In the genomic region with DNA sequence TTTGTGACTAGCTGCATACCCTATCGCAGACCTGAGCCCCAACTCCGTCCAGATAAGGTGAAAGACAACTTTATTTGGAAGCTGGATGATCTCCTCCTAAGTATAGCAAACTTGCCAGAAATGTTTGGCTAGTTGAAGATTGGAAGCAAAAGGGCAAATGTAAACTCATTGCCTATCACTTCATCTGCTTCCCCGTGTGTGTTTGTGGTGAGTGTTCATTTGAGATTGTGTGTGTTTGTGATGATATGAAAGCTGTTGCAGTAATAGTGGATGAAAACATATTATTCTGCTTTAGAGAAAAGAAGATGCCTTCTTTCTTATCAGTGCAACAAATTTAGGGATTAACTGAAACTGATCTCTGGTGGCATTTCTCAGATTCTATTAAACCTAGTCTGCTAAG, we compare ENCODE assay signal across 22 cellular contexts.
"Had no signal": no experiment of that assay in that cellular context is flagged by ENCODE, and none has a peak within 500 bp of the region (broad histone marks: within the 10 kb centered on the region; RNA-seq: fewer than 3 reads in every experiment).

No MANE protein-coding gene starts in this region.

- ATAC-seq: Panc1, PC-3 had no signal

- DNase-seq: Karpas-422, KG1, MG63, NCI-H1092, NCI-H1417 treated with DMSO at 0.1 percent for 48 hours, NCI-H146, NCI-H1694 treated with DMSO at 0.1 percent for 48 hours, NCI-H2029, NCI-H2171, NCI-H226, NCI-H446, NCI-H510A, NCI-H524 treated with DMSO at 0.1 percent for 48 hours, NCI-H69, NCI-H774, PC-3, SHP77, SK-N-SH, T-helper 1 cell had no signal

- H3K27ac ChIP-seq: HL-60, RWPE1 had no signal

- H3K9ac ChIP-seq: SK-N-SH had no signal

- H3K36me3 ChIP-seq: MG63 had no signal

- H3K4me3 ChIP-seq: MG63 had no signal

- H3K4me2 ChIP-seq: SK-N-SH had no signal

- H3K27me3 ChIP-seq: MG63 had no signal
